ENCODE assay signal across 21 cellular contexts in the genomic region with DNA sequence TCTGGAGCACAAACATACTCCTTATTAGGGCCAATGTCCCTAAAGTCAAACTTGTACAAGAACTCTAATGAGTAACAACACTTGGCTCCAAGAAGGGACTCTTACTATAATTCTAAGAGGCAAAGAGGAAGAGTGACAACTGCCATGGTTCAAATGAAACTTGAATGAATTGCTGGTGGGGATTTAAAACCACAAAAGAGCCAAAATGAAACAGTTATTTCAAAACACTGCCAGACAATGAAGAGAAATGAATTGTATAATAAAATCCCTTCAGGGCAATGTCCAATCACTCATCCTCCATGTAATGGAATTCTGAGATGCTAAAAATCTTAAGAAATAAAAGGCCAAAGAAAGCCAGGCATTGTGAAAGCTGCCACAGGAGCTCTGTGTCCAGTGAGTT. TPM values are rescaled to one million over a fixed set of nuclear protein-coding genes. Genes with fewer than 3 reads are reported as not detected.
"Had no signal": no experiment of that assay in that cellular context is flagged by ENCODE, and none has a peak within 500 bp of the region (broad histone marks: within the 10 kb centered on the region; RNA-seq: fewer than 3 reads in every experiment).

No MANE protein-coding gene starts in this region.

- H3K4me1 ChIP-seq: thyroid gland had no signal

- DNase-seq: activated CD4-positive, alpha-beta memory T cell treated with anti-CD3 and anti-CD28 coated beads, Interleukin-2, amount 10 ng/mL, durations not matched to agents 7 days and 5 days; activated CD4-positive, alpha-beta T cell treated with anti-CD3 and anti-CD28 coated beads for 48 hours; activated CD4-positive, CD25-positive, alpha-beta regulatory T cell; activated CD8-positive, alpha-beta memory T cell treated with anti-CD3 and anti-CD28 coated beads, Interleukin-2, amount 10 ng/mL, durations not matched to agents 7 days and 5 days; activated naive CD4-positive, alpha-beta T cell treated with anti-CD3 and anti-CD28 coated beads for 36 hours; aorta; effector CD8-positive, alpha-beta T cell; glutamatergic neuron; hypothalamus; islet precursor cell; nucleus accumbens; posterior cingulate gyrus; retina; spleen; stimulated activated CD4-positive, alpha-beta T cell treated with anti-CD3 and anti-CD28 coated beads, Interleukin-4, amount 100 ng/mL, for 4 hours; T-helper 1 cell; T-helper 9 cell; thyroid gland had no signal

- H3K9me3 ChIP-seq: esophagus muscularis mucosa, spleen, thyroid gland had no signal

- H3K4me3 ChIP-seq: esophagus muscularis mucosa, lung, spleen, thyroid gland had no signal

- H3K27me3 ChIP-seq: esophagus muscularis mucosa, spleen, thyroid gland had no signal

- H3K36me3 ChIP-seq: esophagus muscularis mucosa, spleen, thyroid gland had no signal

- ATAC-seq: activated CD8-positive, alpha-beta memory T cell treated with anti-CD3 and anti-CD28 coated beads, Interleukin-2, amount 10 ng/mL, durations not matched to agents 7 days and 5 days; stimulated activated memory B cell treated with anti-CD40 and anti-IgM and Interleukin-4, amounts not matched to agents 10 μg/mL and 1 μg/mL and 100 μg/mL, for 72 hours had no signal

- H3K27ac ChIP-seq: esophagus muscularis mucosa, spleen, thyroid gland had no signal

RNA-seq across cellular contexts. Expression of a gene that starts 14.2 kb away (rescaled TPM):
- total RNA-seq: activated CD4-positive, alpha-beta memory T cell treated with anti-CD3 and anti-CD28 coated beads, Interleukin-2, amount 10 ng/mL, durations not matched to agents 7 days and 5 days; activated CD8-positive, alpha-beta memory T cell treated with anti-CD3 and anti-CD28 coated beads, Interleukin-2, amount 10 ng/mL, durations not matched to agents 7 days and 5 days; activated naive CD4-positive, alpha-beta T cell treated with anti-CD3 and anti-CD28 coated beads for 36 hours had no signal
